23 cellular contexts compared by ENCODE assay signal in genomic region chr1:34693081-34693480, GRCh38.
"Had no signal": no experiment of that assay in that cellular context is flagged by ENCODE, and none has a peak within 500 bp of the region (broad histone marks: within the 10 kb centered on the region; RNA-seq: fewer than 3 reads in every experiment).

No MANE protein-coding gene starts in this region.

- H3K9me3 ChIP-seq: psoas muscle, right lobe of liver had no signal

- H3K4me1 ChIP-seq: left ventricle myocardium inferior, parathyroid adenoma, psoas muscle, right lobe of liver, tibial nerve had no signal

- H3K36me3 ChIP-seq: left ventricle myocardium inferior, right lobe of liver, tibial nerve had no signal

- DNase-seq: hippocampal formation; immature natural killer cell; kidney; left ventricle myocardium inferior; mesendoderm; naive B cell; natural killer cell; nephron progenitor cell; nucleus accumbens; psoas muscle; right lobe of liver; stimulated activated CD4-positive, alpha-beta T cell treated with anti-CD3 and anti-CD28 coated beads, Interleukin-1b, Interleukin-23, amount 100 ng/mL, for 48 hours; stimulated activated CD4-positive, alpha-beta T cell treated with anti-CD3 and anti-CD28 coated beads, Interleukin-2, amount 100 ng/mL, for 48 hours; stimulated activated CD4-positive, alpha-beta T cell treated with anti-CD3 and anti-CD28 coated beads, Interleukin-4, amount 100 ng/mL, for 4 hours; stimulated activated CD8-positive, alpha-beta memory T cell treated with anti-CD3 and anti-CD28 coated beads, Interleukin-4, amount 100 ng/mL, for 48 hours; stimulated activated naive CD4-positive, alpha-beta T cell treated with Interleukin-2 at 50 U/mL for 16 hours; stimulated activated naive CD8-positive, alpha-beta T cell treated with anti-CD3 and anti-CD28 coated beads, Interleukin-15, amount 100 ng/mL, for 72 hours; substantia nigra had no signal

- FAIRE-seq: islet of Langerhans, kidney had no signal

- H3K4me2 ChIP-seq: smooth muscle cell had no signal

- H3K27ac ChIP-seq: left ventricle myocardium inferior, parathyroid adenoma, psoas muscle, right lobe of liver, tibial nerve had no signal

- H3K4me3 ChIP-seq: left ventricle myocardium inferior, lung, psoas muscle, right lobe of liver, smooth muscle cell, tibial nerve had no signal

- H3K27me3 ChIP-seq: right lobe of liver had no signal

- H2AFZ ChIP-seq: parathyroid adenoma had no signal

- H3K79me2 ChIP-seq: parathyroid adenoma had no signal

- H3K9ac ChIP-seq: parathyroid adenoma had no signal
